Comparison of ENCODE assay signal across 16 cellular contexts in the genomic region with DNA sequence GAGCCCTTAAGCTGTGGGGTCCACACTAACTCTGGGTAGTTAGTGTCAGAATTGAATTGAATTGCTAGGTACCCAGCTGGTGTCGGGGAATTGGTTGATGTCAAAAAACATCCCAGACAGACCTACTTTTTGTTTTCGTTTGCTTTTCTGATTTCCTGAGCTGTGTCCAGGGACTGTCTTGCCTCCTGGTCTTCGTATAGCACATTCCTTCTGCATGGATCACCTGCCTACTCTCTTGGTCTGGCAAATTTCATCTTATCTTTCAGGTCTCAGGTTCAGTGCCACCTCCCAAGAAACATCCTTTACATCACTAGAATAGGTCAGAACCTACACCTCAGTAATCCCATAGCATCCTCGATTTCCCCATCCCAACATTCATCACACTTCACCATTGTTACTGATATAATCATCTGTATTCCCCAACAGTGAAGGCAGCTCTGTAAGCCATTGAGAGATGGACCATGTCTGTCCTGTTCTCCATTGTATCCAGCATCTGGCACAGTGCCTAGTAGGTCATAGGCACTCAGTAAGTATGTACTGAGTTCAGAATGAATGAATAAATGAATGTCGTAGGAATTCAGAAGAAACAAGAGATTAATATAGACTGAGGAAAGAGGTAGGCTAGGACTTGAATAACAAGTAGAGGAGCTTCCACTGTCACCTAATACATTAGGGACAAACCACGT.
DNase-seq lines count a peak whose midpoint lies in the region; FAIRE-seq and TF ChIP-seq lines count a peak whose summit lies in the region.
"Had no signal": no experiment of that assay in that cellular context is flagged by ENCODE, and none has a peak within 500 bp of the region (broad histone marks: within the 10 kb centered on the region; RNA-seq: fewer than 3 reads in every experiment).

No MANE protein-coding gene starts in this region.

- DNase-seq in amniotic epithelial cell (ENCODE audit: low read depth) (peak; percentile 49), fibroblast of pulmonary artery (ENCODE audit: low read depth) (peak; percentile 34), lung microvascular endothelial cell (ENCODE audit: low read depth in 2 of 2) (peak; percentile 26 to 64), urothelium cell line (ENCODE audit: low spot score) (no peak), breast epithelium (ENCODE audit: low spot score in 2 of 2) (no peak)
- no peak for DNase-seq in activated naive CD8-positive, alpha-beta T cell treated with anti-CD3 and anti-CD28 coated beads for 36 hours
- DNase-seq in activated CD4-positive, alpha-beta memory T cell treated with anti-CD3 and anti-CD28 coated beads, Interleukin-2, amount 10 ng/mL, durations not matched to agents 7 days and 5 days, result no peak
- DNase-seq: EL, IMR-90, NCI-H1930, NCI-H2171, NCI-H510A, NCI-H82, Right ventricle myocardium superior had no signal

- CTCF ChIA-PET in activated CD4-positive, alpha-beta memory T cell treated with anti-CD3 and anti-CD28 coated beads, Interleukin-2, amount 10 ng/mL, durations not matched to agents 7 days and 5 days (lab: Charles Lee), result no interaction called here

- TF ChIP-seq CTCF in fibroblast of pulmonary artery (IDR thresholded peaks at IDR 0.05; ENCODE audit: low read length, missing control alignments) (no peak), breast epithelium (IDR thresholded peaks at IDR 0.05) (no peak)

- POLR2A ChIA-PET in activated CD4-positive, alpha-beta memory T cell treated with anti-CD3 and anti-CD28 coated beads, Interleukin-2, amount 10 ng/mL, durations not matched to agents 7 days and 5 days (lab: Charles Lee), result no interaction called here

- no peaks in the 10 kb centered on the region for H3K4me1 Mint-ChIP-seq in activated naive CD8-positive, alpha-beta T cell treated with anti-CD3 and anti-CD28 coated beads for 36 hours
- no peaks in the 10 kb centered on the region for H3K4me1 Mint-ChIP-seq in activated CD4-positive, alpha-beta memory T cell treated with anti-CD3 and anti-CD28 coated beads, Interleukin-2, amount 10 ng/mL, durations not matched to agents 7 days and 5 days

- intact Hi-C loops in breast epithelium (cut with DNase I; ENCODE audit: low total_unique reads), result loop anchor here (10.0 kb wide), 1 partner anchor 1815 kb away; no protein-coding TSS in a partner anchor

- H3K27ac Mint-ChIP-seq in activated naive CD8-positive, alpha-beta T cell treated with anti-CD3 and anti-CD28 coated beads for 36 hours, result no peak overlapping the region
- H3K27ac Mint-ChIP-seq in activated CD4-positive, alpha-beta memory T cell treated with anti-CD3 and anti-CD28 coated beads, Interleukin-2, amount 10 ng/mL, durations not matched to agents 7 days and 5 days, result no peak overlapping the region

- H3K36me3 ChIP-seq in breast epithelium, result no peaks in the 10 kb centered on the region
- H3K36me3 ChIP-seq: BLaER1, HAP-1 had no signal

- peaks cover 5% of the 10 kb centered on the region for H3K27me3 Mint-ChIP-seq in activated naive CD8-positive, alpha-beta T cell treated with anti-CD3 and anti-CD28 coated beads for 36 hours
- H3K27me3 Mint-ChIP-seq in activated CD4-positive, alpha-beta memory T cell treated with anti-CD3 and anti-CD28 coated beads, Interleukin-2, amount 10 ng/mL, durations not matched to agents 7 days and 5 days, result no peaks in the 10 kb centered on the region

- no peaks in the 10 kb centered on the region for H3K36me3 Mint-ChIP-seq in activated naive CD8-positive, alpha-beta T cell treated with anti-CD3 and anti-CD28 coated beads for 36 hours
- H3K36me3 Mint-ChIP-seq in activated CD4-positive, alpha-beta memory T cell treated with anti-CD3 and anti-CD28 coated beads, Interleukin-2, amount 10 ng/mL, durations not matched to agents 7 days and 5 days (ENCODE audit: low read depth), result no peaks in the 10 kb centered on the region

- TF ChIP-seq POLR2A in breast epithelium (IDR thresholded peaks at IDR 0.05), result no peak

- H3K4me1 ChIP-seq in breast epithelium, result no peaks in the 10 kb centered on the region
- H3K4me1 ChIP-seq: HAP-1 had no signal

- H3K4me3 ChIP-seq in fibroblast of pulmonary artery (replicated peaks; ENCODE audit: low read depth, low read length) (no peak overlapping the region), breast epithelium (no peak overlapping the region)
- H3K4me3 ChIP-seq: BLaER1, HAP-1 had no signal

- no peak overlapping the region for H3K4me3 Mint-ChIP-seq in activated naive CD8-positive, alpha-beta T cell treated with anti-CD3 and anti-CD28 coated beads for 36 hours
- H3K4me3 Mint-ChIP-seq in activated CD4-positive, alpha-beta memory T cell treated with anti-CD3 and anti-CD28 coated beads, Interleukin-2, amount 10 ng/mL, durations not matched to agents 7 days and 5 days, result no peak overlapping the region

- FAIRE-seq in urothelium cell line (lab: Jason Lieb, UNC), result peak; percentile 44

- H3K27me3 ChIP-seq in breast epithelium, result no peaks in the 10 kb centered on the region
- H3K27me3 ChIP-seq: BLaER1 had no signal

- H3K9me3 ChIP-seq in breast epithelium, result no peaks in the 10 kb centered on the region
- H3K9me3 ChIP-seq: BLaER1, HAP-1 had no signal

- H3K9me3 Mint-ChIP-seq in activated naive CD8-positive, alpha-beta T cell treated with anti-CD3 and anti-CD28 coated beads for 36 hours, result no peaks in the 10 kb centered on the region
- H3K9me3 Mint-ChIP-seq in activated CD4-positive, alpha-beta memory T cell treated with anti-CD3 and anti-CD28 coated beads, Interleukin-2, amount 10 ng/mL, durations not matched to agents 7 days and 5 days, result no peaks in the 10 kb centered on the region

- no peak overlapping the region for H3K27ac ChIP-seq in breast epithelium
- H3K27ac ChIP-seq: BLaER1 had no signal

Comparison
In these comparisons a context has a peak if more than half of its experiments do, and no peak if none do; other contexts are left out.
1. DNase-seq: peak in amniotic epithelial cell (single experiment), fibroblast of pulmonary artery (single experiment) and lung microvascular endothelial cell (2 of 2); none in urothelium cell line (single experiment), activated naive CD8-positive, alpha-beta T cell treated with anti-CD3 and anti-CD28 coated beads for 36 hours (single experiment), activated CD4-positive, alpha-beta memory T cell treated with anti-CD3 and anti-CD28 coated beads, Interleukin-2, amount 10 ng/mL, durations not matched to agents 7 days and 5 days (single experiment) and breast epithelium (0 of 2).